8 cellular contexts compared by ENCODE assay signal in genomic region chr7:144391823-144392255, GRCh38. TPM values are rescaled to one million over a fixed set of nuclear protein-coding genes. Genes with fewer than 3 reads are reported as not detected.
DNase-seq lines count a peak whose midpoint lies in the region; ATAC-seq and TF ChIP-seq lines count a peak whose summit lies in the region.

No MANE protein-coding gene starts in this region.

- H3K27me3 ChIP-seq in GM23248 (replicated peaks; ENCODE audit: insufficient read depth) (no peaks in the 10 kb centered on the region), Loucy (ENCODE audit: insufficient read depth, low read length, poor library complexity, severe bottlenecking) (no peaks in the 10 kb centered on the region)

- peak overlapping the region; percentile 21; the same call in 1 of the 2 replicates for H3K4me3 ChIP-seq in GM23248
- no peak overlapping the region for H3K4me3 ChIP-seq in Loucy (ENCODE audit: low read length, poor library complexity, severe bottlenecking)

- H3K36me3 ChIP-seq in GM23248 (ENCODE audit: low read depth), result no peaks in the 10 kb centered on the region
- H3K36me3 ChIP-seq in Loucy (ENCODE audit: insufficient read depth, low read length), result no peaks in the 10 kb centered on the region

- WGBS in GM23248 (ENCODE audit: low coverage in 1 of 2, low lambda C conversion rate in 2 of 2, missing lambda C conversion rate in 2 of 2), 2 experiments, result 2 to 5% methylated on average over 8 of the region's 8 CpGs

- peak; percentile 75 for ATAC-seq in Right ventricle myocardium inferior

- H3K9me3 ChIP-seq in GM23248 (ENCODE audit: low read depth) (no peaks in the 10 kb centered on the region), Loucy (ENCODE audit: insufficient read depth, low read depth, low read length) (no peaks in the 10 kb centered on the region)

- no peaks in the 10 kb centered on the region for H3K36me3 Mint-ChIP-seq in T-helper 2 cell treated with Interferon-gamma antibody and Interleukin-4, amounts not matched to agents 5 μg/mL and 100 μg/mL, for 36 hours (ENCODE audit: low read depth)
- no peaks in the 10 kb centered on the region for H3K36me3 Mint-ChIP-seq in nephron progenitor cell (ENCODE audit: low read depth)

- H3K4me1 Mint-ChIP-seq in T-helper 2 cell treated with Interferon-gamma antibody and Interleukin-4, amounts not matched to agents 5 μg/mL and 100 μg/mL, for 36 hours (ENCODE audit: low read depth), result peaks cover 2% of the 10 kb centered on the region
- H3K4me1 Mint-ChIP-seq in nephron progenitor cell, result peaks cover 39% of the 10 kb centered on the region

- H3K4me2 ChIP-seq in GM23248 (ENCODE audit: unreplicated experiment) (peak overlapping the region; percentile 69), Loucy (ENCODE audit: low read depth, low read length, poor library complexity, severe bottlenecking) (peak overlapping the region; percentile 18)

- H3K4me1 ChIP-seq in GM23248 (ENCODE audit: insufficient read depth), result 0 out of 2 replicates have a peak, but pooled peaks cover 5% of the 10 kb centered on the region
- H3K4me1 ChIP-seq in Loucy (ENCODE audit: insufficient read depth, low read length, poor library complexity, severe bottlenecking), result no peaks in the 10 kb centered on the region

- peak overlapping the region; percentile 16 for H3K4me3 Mint-ChIP-seq in T-helper 2 cell treated with Interferon-gamma antibody and Interleukin-4, amounts not matched to agents 5 μg/mL and 100 μg/mL, for 36 hours
- no peak overlapping the region for H3K4me3 Mint-ChIP-seq in nephron progenitor cell

- H3K9me2 ChIP-seq in GM23248 (ENCODE audit: insufficient read depth) (no peaks in the 10 kb centered on the region), Loucy (replicated peaks; ENCODE audit: low read depth, low read length) (no peaks in the 10 kb centered on the region)

- H3K27ac Mint-ChIP-seq in T-helper 2 cell treated with Interferon-gamma antibody and Interleukin-4, amounts not matched to agents 5 μg/mL and 100 μg/mL, for 36 hours, result no peak overlapping the region
- no peak overlapping the region for H3K27ac Mint-ChIP-seq in nephron progenitor cell

- H3K9ac ChIP-seq in GM23248 (no peak overlapping the region), Loucy (ENCODE audit: low read depth, low read length, poor library complexity, severe bottlenecking) (no peak overlapping the region)

- TF ChIP-seq CTCF in Loucy (conservative IDR thresholded peaks at IDR 0.05; ENCODE audit: low read length) (peak; percentile 80), nephron progenitor cell (IDR thresholded peaks at IDR 0.05) (peak; percentile 63)

- H3K79me2 ChIP-seq in GM23248 (ENCODE audit: insufficient read depth) (no peaks in the 10 kb centered on the region), Loucy (ENCODE audit: insufficient read depth, low read length) (no peaks in the 10 kb centered on the region)

- intact Hi-C loops in Right ventricle myocardium inferior (cut with DNase I), result no loop called here
- intact Hi-C loops in cardiac septum (cut with DNase I), result no loop called here

- H3F3A ChIP-seq in GM23248 (ENCODE audit: insufficient read depth) (no peaks in the 10 kb centered on the region), Loucy (ENCODE audit: low read depth) (no peaks in the 10 kb centered on the region)

- in situ Hi-C loops in GM23248 (cut with MboI), result no loop called here

- DNase-seq in Right ventricle myocardium inferior (ENCODE audit: missing footprints) (no peak), cardiac septum (ENCODE audit: low spot score) (no peak), GM23248 (peak; percentile 79), fibroblast of gingiva (ENCODE audit: low read depth) (peak; percentile 46), nephron progenitor cell (peak; percentile 15)
- no peak for DNase-seq in T-helper 2 cell treated with Interferon-gamma antibody and Interleukin-4, amounts not matched to agents 5 μg/mL and 100 μg/mL, for 36 hours (ENCODE audit: low spot score)
- DNase-seq in activated CD4-positive, CD25-positive, alpha-beta regulatory T cell treated with anti-CD3 and anti-CD28 coated beads, Interleukin-2, amount 50 U/mL, for 72 hours, result no peak

- H3K27ac ChIP-seq in GM23248, result no peak overlapping the region

- H4K20me1 ChIP-seq in GM23248 (ENCODE audit: insufficient read depth) (no peaks in the 10 kb centered on the region; the same call in 1 of the 2 replicates), Loucy (ENCODE audit: insufficient read depth, low read length, poor library complexity, severe bottlenecking) (no peaks in the 10 kb centered on the region)

- H3K9me3 Mint-ChIP-seq in T-helper 2 cell treated with Interferon-gamma antibody and Interleukin-4, amounts not matched to agents 5 μg/mL and 100 μg/mL, for 36 hours, result no peaks in the 10 kb centered on the region
- peaks cover 3% of the 10 kb centered on the region for H3K9me3 Mint-ChIP-seq in nephron progenitor cell

- H3K27me3 Mint-ChIP-seq in T-helper 2 cell treated with Interferon-gamma antibody and Interleukin-4, amounts not matched to agents 5 μg/mL and 100 μg/mL, for 36 hours (ENCODE audit: low read depth), result peaks cover 8% of the 10 kb centered on the region
- H3K27me3 Mint-ChIP-seq in nephron progenitor cell (ENCODE audit: low read depth, poor library complexity), result peaks cover 15% of the 10 kb centered on the region

- H2AFZ ChIP-seq in GM23248 (peak overlapping the region; percentile 65), Loucy (ENCODE audit: low read length) (peak overlapping the region; percentile 84)

RNA-seq across cellular contexts. Expression of gene NOBOX, which starts 11.7 kb away (rescaled TPM):
- not detected for total RNA-seq in Right ventricle myocardium inferior
- total RNA-seq in cardiac septum, result not detected
- not detected in 2 replicates for total RNA-seq in GM23248 (2014; rRNA removed; shearing (Covaris generic))
- polyA plus RNA-seq in GM23248 (2016; fragmentation: Nextera tagmentation; extraction: Ambion mirVana), result not detected in 2 replicates

RNA-seq across cellular contexts. Expression of gene ARHGEF5, which starts 36.6 kb away (rescaled TPM):
- total RNA-seq in Right ventricle myocardium inferior (2.4 TPM), cardiac septum (0.89 TPM)
- total RNA-seq in GM23248 (2014; rRNA removed; shearing (Covaris generic)), result 2.4 TPM in 2 replicates
- polyA plus RNA-seq in GM23248 (2016; fragmentation: Nextera tagmentation; extraction: Ambion mirVana), result 2.6 and 2.9 TPM in 2 replicates

Comparison
In these comparisons a context has a peak if more than half of its experiments do, and no peak if none do; other contexts are left out.
1. DNase-seq: peak in GM23248 (single experiment), fibroblast of gingiva (single experiment) and nephron progenitor cell (single experiment); none in Right ventricle myocardium inferior (single experiment), cardiac septum (single experiment), T-helper 2 cell treated with Interferon-gamma antibody and Interleukin-4, amounts not matched to agents 5 μg/mL and 100 μg/mL, for 36 hours (single experiment) and activated CD4-positive, CD25-positive, alpha-beta regulatory T cell treated with anti-CD3 and anti-CD28 coated beads, Interleukin-2, amount 50 U/mL, for 72 hours (single experiment).